21 cellular contexts compared by ENCODE assay signal in the genomic region with DNA sequence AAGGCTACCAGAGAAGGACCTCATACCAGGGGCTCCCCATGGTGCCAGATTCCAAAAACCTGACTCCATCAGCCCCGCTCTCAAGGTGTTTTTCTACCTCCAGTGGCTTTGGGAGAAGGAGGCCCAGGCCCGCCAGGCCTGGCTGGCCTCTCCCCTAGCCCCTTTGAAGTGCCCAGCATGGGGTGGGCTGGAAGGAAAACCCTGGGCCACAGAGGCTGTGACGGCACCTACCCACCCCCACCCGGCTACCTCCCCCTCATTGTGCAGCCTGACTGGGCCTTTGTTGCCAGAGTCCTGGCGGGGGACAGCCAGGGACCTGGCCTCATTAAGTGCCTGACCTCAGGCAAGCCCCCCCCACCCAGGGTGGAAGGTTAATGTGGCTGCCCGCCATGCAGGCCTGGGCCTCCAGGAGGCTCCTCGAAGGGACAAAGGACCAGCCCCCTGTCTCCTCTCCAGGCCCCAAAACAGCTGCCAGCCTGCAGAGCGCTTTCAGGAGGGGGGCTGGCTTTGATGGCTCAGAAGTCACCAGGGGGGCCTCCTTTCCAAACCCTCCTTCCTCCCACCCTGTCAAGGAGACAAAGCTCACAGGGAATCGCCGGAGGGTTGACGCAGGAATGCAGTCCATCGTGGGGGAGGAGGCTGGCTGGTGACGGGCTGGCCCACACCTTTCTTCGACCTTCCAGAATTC.
DNase-seq lines count a peak whose midpoint lies in the region; TF ChIP-seq lines count a peak whose summit lies in the region.
"Had no signal": no experiment of that assay in that cellular context is flagged by ENCODE, and none has a peak within 500 bp of the region (broad histone marks: within the 10 kb centered on the region; RNA-seq: fewer than 3 reads in every experiment).

No MANE protein-coding gene starts in this region.

- H3K27me3 ChIP-seq in iPS-18a (ENCODE audit: control insufficient read depth, insufficient read depth, low read length): no peaks in the 10 kb centered on the region
- H3K27me3 ChIP-seq: colonic mucosa had no signal

- H3K27ac Mint-ChIP-seq in progenitor cell of endocrine pancreas: peak overlapping the region; percentile 92
- H3K27ac Mint-ChIP-seq: CD14-positive monocyte, naive B cell had no signal

- H3K9me3 ChIP-seq in iPS-18a (ENCODE audit: control insufficient read depth, low read depth, low read length): no peaks in the 10 kb centered on the region
- H3K9me3 ChIP-seq: colonic mucosa had no signal

- TF ChIP-seq CTCF in progenitor cell of endocrine pancreas (IDR thresholded peaks at IDR 0.05; ENCODE audit: unreplicated experiment): no peak

- H3K27me3 Mint-ChIP-seq in progenitor cell of endocrine pancreas: no peaks in the 10 kb centered on the region

- peak overlapping the region; percentile 18 for H3K4me3 ChIP-seq in iPS-18a (ENCODE audit: low read length)
- H3K4me3 ChIP-seq: colonic mucosa, lung, smooth muscle cell had no signal

- H3K4me1 ChIP-seq in iPS-18a (ENCODE audit: control insufficient read depth, low read depth, low read length): peaks cover 61% of the 10 kb centered on the region
- H3K4me1 ChIP-seq: colonic mucosa had no signal

- H3K4me3 Mint-ChIP-seq in progenitor cell of endocrine pancreas (ENCODE audit: low read depth): no peak overlapping the region
- H3K4me3 Mint-ChIP-seq: CD14-positive monocyte, naive B cell had no signal

- H3K36me3 Mint-ChIP-seq in progenitor cell of endocrine pancreas (ENCODE audit: insufficient read depth): peaks cover 4% of the 10 kb centered on the region
- H3K36me3 Mint-ChIP-seq: CD14-positive monocyte, naive B cell had no signal

- peak overlapping the region; percentile 41 for H3K9ac ChIP-seq in iPS-18a (ENCODE audit: low read length)

- H3K9me3 Mint-ChIP-seq in progenitor cell of endocrine pancreas (ENCODE audit: low read depth): no peaks in the 10 kb centered on the region
- H3K9me3 Mint-ChIP-seq: CD14-positive monocyte, naive B cell had no signal

- DNase-seq in NCI-H1417 (lab: John Stamatoyannopoulos, UW) (peak in 2 of 3 experiments; percentile 2 to 7), NCI-H1417 treated with DMSO at 0.1 percent for 48 hours (lab: John Stamatoyannopoulos, UW) (no peak), SK-N-DZ (ENCODE audit: low spot score) (peak; percentile 24), progenitor cell of endocrine pancreas (ENCODE audit: low spot score, unreplicated experiment) (peak; percentile 22), caudate nucleus (lab: John Stamatoyannopoulos, UW) (no peak), kidney glomerular epithelial cell (lab: John Stamatoyannopoulos, UW) (no peak)
- no peak for DNase-seq in activated CD4-positive, alpha-beta T cell treated with anti-CD3 and anti-CD28 coated beads for 4 hours
- DNase-seq: activated naive CD4-positive, alpha-beta T cell treated with Interleukin-2 at 50 U/mL for 16 hours; anterior cingulate cortex; colonic mucosa; IMR-90; naive B cell; NCI-H2029 treated with DMSO at 0.1 percent for 48 hours; NCI-H510A treated with DMSO at 0.1 percent for 48 hours; stimulated activated CD4-positive, alpha-beta T cell treated with anti-CD3 and anti-CD28 coated beads, Interleukin-4, amount 100 ng/mL, for 4 hours; T-helper 1 cell had no signal

- H3K27ac ChIP-seq in iPS-18a (ENCODE audit: low read length): peak overlapping the region; percentile 87
- H3K27ac ChIP-seq in caudate nucleus (ENCODE audit: low read depth, low read length): no peak overlapping the region
- H3K27ac ChIP-seq: colonic mucosa, epithelial cell of prostate had no signal

- peaks cover 45% of the 10 kb centered on the region for H3K4me1 Mint-ChIP-seq in progenitor cell of endocrine pancreas (ENCODE audit: low read depth)
- H3K4me1 Mint-ChIP-seq: CD14-positive monocyte had no signal

- H3K36me3 ChIP-seq in iPS-18a (ENCODE audit: control insufficient read depth, low read depth, low read length): no peaks in the 10 kb centered on the region
- H3K36me3 ChIP-seq: colonic mucosa had no signal

Comparison
In these comparisons a context has a peak if more than half of its experiments do, and no peak if none do; other contexts are left out.
1. DNase-seq: peak in NCI-H1417 (2 of 3), SK-N-DZ (single experiment) and progenitor cell of endocrine pancreas (single experiment); none in NCI-H1417 treated with DMSO at 0.1 percent for 48 hours (single experiment), activated CD4-positive, alpha-beta T cell treated with anti-CD3 and anti-CD28 coated beads for 4 hours (0 of 2), caudate nucleus (0 of 61) and kidney glomerular epithelial cell (single experiment).